ENCODE assay signal across 8 cellular contexts in the genomic region with DNA sequence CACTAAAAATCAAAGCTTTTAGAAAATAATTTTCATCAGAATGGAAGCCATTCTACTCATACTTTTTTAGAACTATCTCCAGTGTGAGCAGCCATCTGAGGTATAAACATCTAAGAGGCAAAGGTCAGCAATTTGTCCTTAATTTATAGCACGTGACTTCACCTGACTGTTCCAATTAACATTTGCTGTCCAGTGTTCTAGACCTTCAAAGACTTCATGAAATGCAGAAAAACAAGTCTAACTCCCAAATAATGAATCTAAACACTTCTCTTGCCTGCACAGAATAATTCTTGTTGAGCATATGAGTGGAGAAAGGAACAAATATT. TPM values are rescaled to one million over a fixed set of nuclear protein-coding genes. Genes with fewer than 3 reads are reported as not detected.
DNase-seq lines count a peak whose midpoint lies in the region; ATAC-seq, FAIRE-seq and TF ChIP-seq lines count a peak whose summit lies in the region.

No MANE protein-coding gene starts in this region.

- TF ChIP-seq CTCF in activated B cell treated with CpG ODN at 0.5 μM for 24 hours (IDR thresholded peaks at IDR 0.05) (no peak), heart right ventricle (IDR thresholded peaks at IDR 0.05) (no peak)

- peak overlapping the region; percentile 88 for H3K27ac ChIP-seq in GM23248
- H3K27ac ChIP-seq in heart right ventricle: peak overlapping the region in 9 of 10 donors; percentile 5 to 88 (median 70)
- peak overlapping the region; percentile 92 to 93 for H3K27ac ChIP-seq in small intestine (ENCODE audit: low read depth in 1 of 2, low read length in 1 of 2)

- FAIRE-seq in small intestine (lab: Jason Lieb, UNC): peak; percentile 59

- WGBS in GM23248 (ENCODE audit: low coverage in 1 of 2, low lambda C conversion rate in 2 of 2, missing lambda C conversion rate in 2 of 2), 2 experiments: 0 to 3% methylated on average over 1 of the region's 1 CpG
- WGBS in heart right ventricle, 2 donors: 7 to 9% methylated on average over 1 of the region's 1 CpG
- 0 to 11% (median 3%) methylated on average over 1 of the region's 1 CpG for WGBS in small intestine, 3 donors

- H3K27me3 ChIP-seq in GM23248 (replicated peaks; ENCODE audit: insufficient read depth) (no peaks in the 10 kb centered on the region), heart right ventricle (no peaks in the 10 kb centered on the region), small intestine (ENCODE audit: control insufficient read depth in 2 of 2, insufficient read depth in 2 of 2, low read length in 2 of 2) (no peaks in the 10 kb centered on the region)

- no peak for DNase-seq in GM23248
- no peak for DNase-seq in activated B cell treated with CpG ODN at 0.5 μM for 24 hours
- no peak for DNase-seq in heart right ventricle
- DNase-seq in small intestine: peak; percentile 85
- no peak for DNase-seq in NCI-H146 treated with DMSO at 0.1 percent for 48 hours (lab: John Stamatoyannopoulos, UW; ENCODE audit: unreplicated experiment)
- DNase-seq in anterior cingulate cortex (lab: John Stamatoyannopoulos, UW): no peak

- H3K9ac ChIP-seq in GM23248: peak overlapping the region; percentile 82

- peak overlapping the region; percentile 84 for H2AFZ ChIP-seq in GM23248

- peak overlapping the region; percentile 69 for H3K4me3 Mint-ChIP-seq in activated B cell treated with CpG ODN at 0.5 μM for 24 hours

- ATAC-seq in activated B cell treated with CpG ODN at 0.5 μM for 24 hours (ENCODE audit: low read depth) (no peak), heart right ventricle (peak in 3 of 8 donors; percentile 6 to 9 (median 8)), GM21515 (IDR thresholded peaks at IDR 0.05; ENCODE audit: unreplicated experiment) (no peak), HG02884 (IDR thresholded peaks at IDR 0.05; ENCODE audit: unreplicated experiment) (no peak)

- H3K9me2 ChIP-seq in GM23248 (ENCODE audit: insufficient read depth): no peaks in the 10 kb centered on the region

- peak overlapping the region; percentile 87 for H3K27ac Mint-ChIP-seq in activated B cell treated with CpG ODN at 0.5 μM for 24 hours

- peaks cover 14% of the 10 kb centered on the region for H3K4me1 ChIP-seq in GM23248 (ENCODE audit: insufficient read depth)
- peaks cover 0 to 38% (median 20%) of the 10 kb centered on the region in 9 donors for H3K4me1 ChIP-seq in heart right ventricle
- no peaks in the 10 kb centered on the region for H3K4me1 ChIP-seq in small intestine (ENCODE audit: control insufficient read depth in 2 of 2, insufficient read depth in 1 of 2, low read depth in 1 of 2, low read length in 1 of 2)

- intact Hi-C loops in activated B cell treated with CpG ODN at 0.5 μM for 24 hours (cut with micrococcal nuclease): loop anchor here (5.0 to 10.0 kb wide), 3 partner anchors 172 to 623 kb away; partner anchors contain the start of genes PDS5A, SMIM14 and WDR19
- intact Hi-C loops in heart right ventricle (cut with DNase I): no loop called here

- no peaks in the 10 kb centered on the region for H3K27me3 Mint-ChIP-seq in activated B cell treated with CpG ODN at 0.5 μM for 24 hours

- H3K9me3 ChIP-seq in GM23248 (ENCODE audit: low read depth) (no peaks in the 10 kb centered on the region), heart right ventricle (peaks cover 0 to 14% (median 0%) of the 10 kb centered on the region in 11 donors), small intestine (ENCODE audit: control insufficient read depth, low read depth) (no peaks in the 10 kb centered on the region)

- CTCF ChIA-PET in activated B cell treated with CpG ODN at 0.5 μM for 24 hours (lab: Charles Lee): no interaction called here

- H3F3A ChIP-seq in GM23248 (ENCODE audit: insufficient read depth): peaks cover 22% of the 10 kb centered on the region

- peaks cover 94% of the 10 kb centered on the region for H3K79me2 ChIP-seq in GM23248 (ENCODE audit: insufficient read depth)

- H3K36me3 Mint-ChIP-seq in activated B cell treated with CpG ODN at 0.5 μM for 24 hours (ENCODE audit: low read depth): peaks cover 23% of the 10 kb centered on the region

- H3K4me1 Mint-ChIP-seq in activated B cell treated with CpG ODN at 0.5 μM for 24 hours: peaks cover 63% of the 10 kb centered on the region

- H3K4me3 ChIP-seq in GM23248 (peak overlapping the region; percentile 75), heart right ventricle (peak overlapping the region in 6 of 10 donors; percentile 30 to 45 (median 40)), small intestine (ENCODE audit: low read depth in 1 of 2, low read length in 2 of 2) (peak overlapping the region in 1 of 2 donors; percentile 35)

- H3K36me3 ChIP-seq in GM23248 (ENCODE audit: low read depth): peaks cover 8% of the 10 kb centered on the region; the same call in 1 of the 2 replicates
- H3K36me3 ChIP-seq in heart right ventricle: peaks cover 0 to 23% (median 10%) of the 10 kb centered on the region in 9 donors
- H3K36me3 ChIP-seq in small intestine (ENCODE audit: control insufficient read depth in 2 of 2, insufficient read depth in 2 of 2, low read length in 2 of 2): no peaks in the 10 kb centered on the region

- POLR2A ChIA-PET in activated B cell treated with CpG ODN at 0.5 μM for 24 hours (lab: Charles Lee): interaction anchor here (1.0 to 8.0 kb wide), 3 partner anchors 8 to 92 kb away, joined by 3 to 94 read pairs (median 5); partner anchors contain the start of gene RFC1

- peaks cover 6% of the 10 kb centered on the region for H3K9me3 Mint-ChIP-seq in activated B cell treated with CpG ODN at 0.5 μM for 24 hours

- H3K4me2 ChIP-seq in GM23248 (ENCODE audit: unreplicated experiment): peak overlapping the region; percentile 99

- H4K20me1 ChIP-seq in GM23248 (ENCODE audit: insufficient read depth): no peaks in the 10 kb centered on the region

- in situ Hi-C loops in GM23248 (cut with MboI): no loop called here

RNA-seq across cellular contexts. Expression of gene RFC1, which starts 12.0 kb away (rescaled TPM):
- total RNA-seq in GM23248 (2014; rRNA removed; shearing (Covaris generic)): 35.3 and 46.3 TPM in 2 replicates
- polyA plus RNA-seq in GM23248 (2016; fragmentation: Nextera tagmentation; extraction: Ambion mirVana): 35.3 and 39.5 TPM in 2 replicates
- 44.8 and 45.9 TPM in 2 replicates for total RNA-seq in activated B cell treated with CpG ODN at 0.5 μM for 24 hours
- total RNA-seq in heart right ventricle: 10 to 100 TPM; 18.4 to 31.0 (median 24.8) TPM
- polyA plus RNA-seq in heart right ventricle: 1 to 10 TPM; 5.7 to 9.5 TPM
- polyA plus RNA-seq in small intestine: 10 to 100 TPM in 2 of 3 donors, 1 to 10 TPM in 1; 7.4 to 20.3 (median 10.8) TPM

RNA-seq across cellular contexts. Expression of gene KLB, which starts 52.6 kb away (rescaled TPM):
- not detected in 2 replicates for total RNA-seq in GM23248 (2014; rRNA removed; shearing (Covaris generic))
- polyA plus RNA-seq in GM23248 (2016; fragmentation: Nextera tagmentation; extraction: Ambion mirVana) (not detected in 2 replicates), heart right ventricle (under 1 TPM; 0.19 to 0.29 TPM), small intestine (under 1 TPM; 0.36 to 0.89 (median 0.54) TPM)
- total RNA-seq in activated B cell treated with CpG ODN at 0.5 μM for 24 hours (0.18 and 0.20 TPM in 2 replicates), heart right ventricle (under 1 TPM in 6 of 10 donors, not detected in 4; 0.08 to 0.53 (median 0.24) TPM)
